8 cellular contexts compared by ENCODE assay signal in the genomic region with DNA sequence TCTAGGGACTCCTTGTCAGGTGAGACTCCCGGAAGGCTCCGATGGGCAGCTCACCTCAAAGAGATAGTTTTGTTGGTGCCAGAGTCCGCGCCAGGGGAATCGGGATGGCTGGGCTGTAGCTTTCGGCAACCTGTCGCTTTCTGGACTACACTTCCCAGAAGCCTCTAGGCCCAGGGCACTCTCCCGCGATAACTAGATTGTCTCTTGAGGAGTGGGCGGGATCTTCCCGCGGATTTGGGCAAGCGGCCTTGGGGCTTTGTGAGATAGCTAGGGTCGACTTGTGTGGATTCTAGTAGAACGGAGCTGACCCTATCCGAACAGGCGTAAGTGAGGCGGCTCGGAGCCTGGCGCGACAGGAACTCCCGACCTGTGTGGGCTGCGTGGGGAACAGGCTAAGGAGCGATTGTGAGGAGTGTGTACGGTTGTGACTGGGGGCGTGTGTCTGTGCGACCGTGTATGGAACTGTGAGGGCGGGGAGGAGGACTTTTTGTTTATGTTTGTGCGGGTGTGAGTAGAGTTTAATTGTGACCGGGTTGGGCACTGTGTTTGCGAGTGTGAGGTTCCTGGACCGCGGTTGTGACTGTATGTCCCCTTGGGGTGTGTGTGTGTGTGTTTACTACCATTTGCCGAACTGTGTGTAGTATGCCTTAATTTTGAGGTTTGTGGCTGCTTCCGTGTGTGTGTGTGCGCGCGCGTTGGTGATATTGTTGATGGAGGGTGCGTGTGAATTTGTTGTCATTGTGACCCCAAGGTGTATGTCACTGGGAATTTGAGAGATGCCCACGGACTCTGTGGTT. TPM values are rescaled to one million over a fixed set of nuclear protein-coding genes. Genes with fewer than 3 reads are reported as not detected.
DNase-seq lines count a peak whose midpoint lies in the region.

A gene (plus strand): TSS at position 231 of the 797 bp plus-strand sequence. CDS start 25,955 bp downstream, outside the sequence.

- peaks cover 3% of the 10 kb centered on the region for H3K4me1 ChIP-seq in HAP-1

- H3K27me3 Mint-ChIP-seq in activated naive CD4-positive, alpha-beta T cell treated with anti-CD3 and anti-CD28 coated beads, Interleukin-2, amount 10 ng/mL, durations not matched to agents 7 days and 5 days = no peaks in the 10 kb centered on the region

- H3K27me3 ChIP-seq in HAP-1 (ENCODE audit: low read depth) = no peaks in the 10 kb centered on the region

- H3K27ac ChIP-seq in substantia nigra (ENCODE audit: low read depth, low read length, poor library complexity, severe bottlenecking) = peak within 1 kb of the TSS; percentile 94

- peak; percentile 97 for DNase-seq in G401 (ENCODE audit: low spot score)
- DNase-seq in HAP-1 (ENCODE audit: low spot score in 2 of 2) = peak; percentile 92 to 93
- DNase-seq in MV-4-11 (lab: John Stamatoyannopoulos, UW) = peak; percentile 97
- DNase-seq in SK-MEL-5 (ENCODE audit: low read depth, low spot score) = peak; percentile 92
- DNase-seq in activated naive CD4-positive, alpha-beta T cell treated with anti-CD3 and anti-CD28 coated beads, Interleukin-2, amount 10 ng/mL, durations not matched to agents 7 days and 5 days = peak; percentile 93
- DNase-seq in globus pallidus (ENCODE audit: low spot score) = peak; percentile 94
- peak; percentile 84 for DNase-seq in non-pigmented ciliary epithelial cell (ENCODE audit: low read depth)
- DNase-seq in substantia nigra (lab: John Stamatoyannopoulos, UW) = peak; percentile 63 to 94 (median 85)

- H3K36me3 Mint-ChIP-seq in activated naive CD4-positive, alpha-beta T cell treated with anti-CD3 and anti-CD28 coated beads, Interleukin-2, amount 10 ng/mL, durations not matched to agents 7 days and 5 days = peaks cover 46% of the 10 kb centered on the region

- H3K4me1 Mint-ChIP-seq in activated naive CD4-positive, alpha-beta T cell treated with anti-CD3 and anti-CD28 coated beads, Interleukin-2, amount 10 ng/mL, durations not matched to agents 7 days and 5 days = peaks cover 4% of the 10 kb centered on the region

- no peak within 1 kb of the TSS for H3K4me3 Mint-ChIP-seq in activated naive CD4-positive, alpha-beta T cell treated with anti-CD3 and anti-CD28 coated beads, Interleukin-2, amount 10 ng/mL, durations not matched to agents 7 days and 5 days

- H3K36me3 ChIP-seq in HAP-1 (replicated peaks) = no peaks in the 10 kb centered on the region; the same call in 1 of the 2 replicates

- peaks cover 24% of the 10 kb centered on the region for H3K9me3 Mint-ChIP-seq in activated naive CD4-positive, alpha-beta T cell treated with anti-CD3 and anti-CD28 coated beads, Interleukin-2, amount 10 ng/mL, durations not matched to agents 7 days and 5 days

- H3K27ac Mint-ChIP-seq in activated naive CD4-positive, alpha-beta T cell treated with anti-CD3 and anti-CD28 coated beads, Interleukin-2, amount 10 ng/mL, durations not matched to agents 7 days and 5 days = no peak within 1 kb of the TSS

- CTCF ChIA-PET in activated naive CD4-positive, alpha-beta T cell treated with anti-CD3 and anti-CD28 coated beads, Interleukin-2, amount 10 ng/mL, durations not matched to agents 7 days and 5 days (lab: Charles Lee) = interaction anchor here (0.6 to 1.2 kb wide), 4 partner anchors 13 to 122 kb away, joined by 3 to 4 read pairs (median 4); a partner anchor contains a TSS

- H3K9me3 ChIP-seq in HAP-1 = no peaks in the 10 kb centered on the region

- in situ Hi-C loops in G401 (cut with HindIII; ENCODE audit: low sequenced_read_pairs) (no loop called here), HAP-1 (cut with MboI; ENCODE audit: low sequenced_read_pairs) (no loop called here), SK-MEL-5 (cut with HindIII; ENCODE audit: low pct_unique_long_range_greater_than_20kb, low sequenced_read_pairs) (no loop called here)

- peak within 1 kb of the TSS; percentile 62 for H3K4me3 ChIP-seq in HAP-1

RNA-seq across cellular contexts. Expression of the gene that starts here (rescaled TPM):
- 1.8 and 2.1 TPM in 2 replicates for total RNA-seq in G401 (2014; rRNA removed; shearing (Covaris generic))
- total RNA-seq in SK-MEL-5 (2014; rRNA removed; shearing (Covaris generic)) = 2.0 and 2.4 TPM in 2 replicates
- polyA plus RNA-seq in SK-MEL-5 (2015; cell fraction: cytosol; rRNA removed) = 1.2 and 1.5 TPM in 2 replicates
- polyA plus RNA-seq in SK-MEL-5 (2015; cell fraction: nucleus; rRNA removed) = 9.3 and 10.9 TPM in 2 replicates

Comparison
In these comparisons a context has a peak if more than half of its experiments do, and no peak if none do; other contexts are left out.
1. Peak in every context shown above with its lines: DNase-seq, H3K4me3 ChIP-seq and H3K27ac ChIP-seq.